In the genomic region with DNA sequence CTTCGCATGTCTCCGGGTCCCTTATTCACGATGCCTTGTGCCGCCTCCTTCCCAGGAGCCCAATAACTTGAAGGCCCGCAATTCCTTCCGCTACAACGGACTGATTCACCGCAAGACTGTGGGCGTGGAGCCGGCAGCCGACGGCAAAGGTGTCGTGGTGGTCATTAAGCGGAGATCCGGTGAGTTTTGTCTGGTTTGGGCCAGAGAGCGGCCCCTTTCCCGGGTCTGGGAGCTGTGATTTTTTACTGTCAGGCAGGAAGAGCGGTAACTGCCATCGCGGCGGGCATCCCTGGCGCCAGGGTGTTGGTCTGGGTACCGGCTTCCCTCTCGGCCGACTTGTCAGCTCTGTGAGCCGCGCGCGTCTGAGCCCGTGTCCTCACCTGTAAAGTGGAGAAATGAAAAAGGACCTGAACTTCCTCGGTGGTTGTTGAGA, we compare ENCODE assay signal across 1 cellular context.
TF ChIP-seq lines count a peak whose summit lies in the region.

No MANE protein-coding gene starts in this region.

TF ChIP-seq in HCT116, 20 proteins besides CTCF, POLR2A, EP300 and RAD21 (continued from another document):
- TF ChIP-seq, protein P1, sequence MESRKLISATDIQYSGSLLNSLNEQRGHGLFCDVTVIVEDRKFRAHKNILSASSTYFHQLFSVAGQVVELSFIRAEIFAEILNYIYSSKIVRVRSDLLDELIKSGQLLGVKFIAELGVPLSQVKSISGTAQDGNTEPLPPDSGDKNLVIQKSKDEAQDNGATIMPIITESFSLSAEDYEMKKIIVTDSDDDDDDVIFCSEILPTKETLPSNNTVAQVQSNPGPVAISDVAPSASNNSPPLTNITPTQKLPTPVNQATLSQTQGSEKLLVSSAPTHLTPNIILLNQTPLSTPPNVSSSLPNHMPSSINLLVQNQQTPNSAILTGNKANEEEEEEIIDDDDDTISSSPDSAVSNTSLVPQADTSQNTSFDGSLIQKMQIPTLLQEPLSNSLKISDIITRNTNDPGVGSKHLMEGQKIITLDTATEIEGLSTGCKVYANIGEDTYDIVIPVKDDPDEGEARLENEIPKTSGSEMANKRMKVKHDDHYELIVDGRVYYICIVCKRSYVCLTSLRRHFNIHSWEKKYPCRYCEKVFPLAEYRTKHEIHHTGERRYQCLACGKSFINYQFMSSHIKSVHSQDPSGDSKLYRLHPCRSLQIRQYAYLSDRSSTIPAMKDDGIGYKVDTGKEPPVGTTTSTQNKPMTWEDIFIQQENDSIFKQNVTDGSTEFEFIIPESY (IDR thresholded peaks at IDR 0.05; ENCODE audit: extremely low read depth, insufficient replicate concordance, low read length) = no peak
- TF ChIP-seq ELF1 (IDR thresholded peaks at IDR 0.05; ENCODE audit: borderline replicate concordance, low read depth) (no peak), POLR2AphosphoS5 (IDR thresholded peaks at IDR 0.05; ENCODE audit: low read depth, low read length) (no peak), ZNF274 (IDR thresholded peaks at IDR 0.05; ENCODE audit: low read depth, low read length) (no peak), YY1 (IDR thresholded peaks at IDR 0.05; ENCODE audit: extremely low read depth, insufficient replicate concordance, low read depth, low read length) (no peak), FOSL1 (IDR thresholded peaks at IDR 0.05; ENCODE audit: low read depth) (no peak), SIN3A (IDR thresholded peaks at IDR 0.05; ENCODE audit: low read depth) (no peak), CBX3 (IDR thresholded peaks at IDR 0.05; ENCODE audit: low read depth) (no peak), EZH2 (IDR thresholded peaks at IDR 0.05) (no peak), EGR1 (IDR thresholded peaks at IDR 0.05; ENCODE audit: low read depth) (no peak), CEBPB (IDR thresholded peaks at IDR 0.05; ENCODE audit: low read depth) (no peak), SRF (IDR thresholded peaks at IDR 0.05; ENCODE audit: low read depth) (no peak), ZFX (IDR thresholded peaks at IDR 0.05) (no peak), JUND (IDR thresholded peaks at IDR 0.05) (no peak)
- TF ChIP-seq, protein P2, sequence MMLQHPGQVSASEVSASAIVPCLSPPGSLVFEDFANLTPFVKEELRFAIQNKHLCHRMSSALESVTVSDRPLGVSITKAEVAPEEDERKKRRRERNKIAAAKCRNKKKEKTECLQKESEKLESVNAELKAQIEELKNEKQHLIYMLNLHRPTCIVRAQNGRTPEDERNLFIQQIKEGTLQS (IDR thresholded peaks at IDR 0.05) = no peak
- TF ChIP-seq, protein P3, sequence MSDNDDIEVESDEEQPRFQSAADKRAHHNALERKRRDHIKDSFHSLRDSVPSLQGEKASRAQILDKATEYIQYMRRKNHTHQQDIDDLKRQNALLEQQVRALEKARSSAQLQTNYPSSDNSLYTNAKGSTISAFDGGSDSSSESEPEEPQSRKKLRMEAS (IDR thresholded peaks at IDR 0.05) = no peak
- TF ChIP-seq, protein P4, sequence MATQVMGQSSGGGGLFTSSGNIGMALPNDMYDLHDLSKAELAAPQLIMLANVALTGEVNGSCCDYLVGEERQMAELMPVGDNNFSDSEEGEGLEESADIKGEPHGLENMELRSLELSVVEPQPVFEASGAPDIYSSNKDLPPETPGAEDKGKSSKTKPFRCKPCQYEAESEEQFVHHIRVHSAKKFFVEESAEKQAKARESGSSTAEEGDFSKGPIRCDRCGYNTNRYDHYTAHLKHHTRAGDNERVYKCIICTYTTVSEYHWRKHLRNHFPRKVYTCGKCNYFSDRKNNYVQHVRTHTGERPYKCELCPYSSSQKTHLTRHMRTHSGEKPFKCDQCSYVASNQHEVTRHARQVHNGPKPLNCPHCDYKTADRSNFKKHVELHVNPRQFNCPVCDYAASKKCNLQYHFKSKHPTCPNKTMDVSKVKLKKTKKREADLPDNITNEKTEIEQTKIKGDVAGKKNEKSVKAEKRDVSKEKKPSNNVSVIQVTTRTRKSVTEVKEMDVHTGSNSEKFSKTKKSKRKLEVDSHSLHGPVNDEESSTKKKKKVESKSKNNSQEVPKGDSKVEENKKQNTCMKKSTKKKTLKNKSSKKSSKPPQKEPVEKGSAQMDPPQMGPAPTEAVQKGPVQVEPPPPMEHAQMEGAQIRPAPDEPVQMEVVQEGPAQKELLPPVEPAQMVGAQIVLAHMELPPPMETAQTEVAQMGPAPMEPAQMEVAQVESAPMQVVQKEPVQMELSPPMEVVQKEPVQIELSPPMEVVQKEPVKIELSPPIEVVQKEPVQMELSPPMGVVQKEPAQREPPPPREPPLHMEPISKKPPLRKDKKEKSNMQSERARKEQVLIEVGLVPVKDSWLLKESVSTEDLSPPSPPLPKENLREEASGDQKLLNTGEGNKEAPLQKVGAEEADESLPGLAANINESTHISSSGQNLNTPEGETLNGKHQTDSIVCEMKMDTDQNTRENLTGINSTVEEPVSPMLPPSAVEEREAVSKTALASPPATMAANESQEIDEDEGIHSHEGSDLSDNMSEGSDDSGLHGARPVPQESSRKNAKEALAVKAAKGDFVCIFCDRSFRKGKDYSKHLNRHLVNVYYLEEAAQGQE (IDR thresholded peaks at IDR 0.05; ENCODE audit: low read depth) = no peak
TF ChIP-seq in HCT116: peak in this region for 0.
